ENCODE assay signal across 8 cellular contexts in genomic region chr6:30915591-30915946, GRCh38. TPM values are rescaled to one million over a fixed set of nuclear protein-coding genes. Genes with fewer than 3 reads are reported as not detected.
A peak's percentile ranks its signal among the peaks of the same experiment; 100 is the strongest.
DNase-seq lines count a peak whose midpoint lies in the region; ATAC-seq and TF ChIP-seq lines count a peak whose summit lies in the region.

No MANE protein-coding gene starts in this region.

- TF ChIP-seq CTCF in dorsolateral prefrontal cortex (IDR thresholded peaks at IDR 0.05 in 54 of 56, conservative IDR thresholded peaks at IDR 0.05 in 2 of 56; ENCODE audit: low read depth in 1 of 56, partially characterized antibody in 56 of 56) (peak; percentile 46 to 88 (median 75)), lower lobe of right lung (IDR thresholded peaks at IDR 0.05) (peak; percentile 59), transverse colon (IDR thresholded peaks at IDR 0.05) (peak; percentile 55 to 72 (median 56))

- DNase-seq in SIG-M5 treated with dmso at 0.1 percent for 504 hours (lab: John Stamatoyannopoulos, UW; ENCODE audit: unreplicated experiment) (peak; percentile 54), SIG-M5 (lab: John Stamatoyannopoulos, UW) (no peak), LoVo (ENCODE audit: low spot score) (peak; percentile 54), dorsolateral prefrontal cortex (peak in 2 of 10 donors; percentile 15 to 18), lower lobe of right lung (peak; percentile 46), transverse colon (no peak)

- WGBS in transverse colon (ENCODE audit: low coverage in 1 of 2), 2 donors: 33% methylated on average over 5 of the region's 5 CpGs; no CpG with 5 or more reads in 1 of the 2 donors

- intact Hi-C loops in dorsolateral prefrontal cortex (cut with DNase I) (loop anchor here (2.0 to 10.0 kb wide), 5 partner anchors 31 to 279 kb away; partner anchors contain the start of genes DDR1 (in 1 of the 2) and DHX16 (in 1 of the 2)), lower lobe of right lung (cut with DNase I) (loop anchor here (10.0 kb wide), 1 partner anchor 159 kb away; no protein-coding TSS in a partner anchor), transverse colon (cut with DNase I; ENCODE audit: low total_unique reads) (loop anchor here (5.0 kb wide), 1 partner anchor 152 kb away; no protein-coding TSS in a partner anchor)

- H3K27ac ChIP-seq in dorsolateral prefrontal cortex (peak overlapping the region; percentile 36 to 100 (median 96)), lower lobe of right lung (peak overlapping the region; percentile 92), transverse colon (peak overlapping the region; percentile 92 to 94 (median 94))

- no peak for TF ChIP-seq POLR2A in transverse colon (IDR thresholded peaks at IDR 0.05)

- peaks cover 43% of the 10 kb centered on the region for H3K4me1 ChIP-seq in lower lobe of right lung
- peaks cover 9 to 24% (median 17%) of the 10 kb centered on the region in 4 donors for H3K4me1 ChIP-seq in transverse colon

- H3K9me3 ChIP-seq in lower lobe of right lung: no peaks in the 10 kb centered on the region
- no peaks in the 10 kb centered on the region for H3K9me3 ChIP-seq in transverse colon

- TF ChIP-seq EP300 in transverse colon (IDR thresholded peaks at IDR 0.05; ENCODE audit: low read depth): no peak

- in situ Hi-C loops in transverse colon (cut with MboI; ENCODE audit: low pct_ligation_motif_present in 1 of 4, low pct_unique_long_range_greater_than_20kb in 1 of 4, low sequenced_read_pairs in 3 of 4): loop anchor here in 3 of 4 donors (5.0 to 10.0 kb wide), 2 partner anchors 159 to 162 kb away; no protein-coding TSS in a partner anchor

- peak overlapping the region in 32 of 59 donors; percentile 4 to 85 (median 74) for H3K4me3 ChIP-seq in dorsolateral prefrontal cortex
- peak overlapping the region; percentile 71 for H3K4me3 ChIP-seq in lower lobe of right lung
- H3K4me3 ChIP-seq in transverse colon: no peak overlapping the region

- peak; percentile 73 for ATAC-seq in SK-N-SH treated with all-trans-retinoic acid at 6 μM for 48 hours
- ATAC-seq in lower lobe of right lung: peak; percentile 21 to 62
- ATAC-seq in HG03354 (IDR thresholded peaks at IDR 0.05; ENCODE audit: poor library complexity, severe bottlenecking, unreplicated experiment): no peak

- H3K36me3 ChIP-seq in lower lobe of right lung (peaks cover 62% of the 10 kb centered on the region), transverse colon (peaks cover 0 to 15% (median 3%) of the 10 kb centered on the region in 4 donors)

- H3K27me3 ChIP-seq in dorsolateral prefrontal cortex (no peaks in the 10 kb centered on the region), lower lobe of right lung (ENCODE audit: low read depth) (no peaks in the 10 kb centered on the region), transverse colon (no peaks in the 10 kb centered on the region)

TF ChIP-seq in SK-N-SH treated with all-trans-retinoic acid at 6 μM for 48 hours, 23 proteins besides CTCF, POLR2A, EP300 and RAD21:
- no peak for TF ChIP-seq TOX (CRISPR knock-in tag; IDR thresholded peaks at IDR 0.05; ENCODE audit: borderline replicate concordance)

RNA-seq across cellular contexts. Expression of gene VARS2, which starts 1.5 kb away (rescaled TPM):
- 10 to 100 TPM; 27.9 to 82.8 (median 48.0) TPM for total RNA-seq in dorsolateral prefrontal cortex
- total RNA-seq in lower lobe of right lung: 33.0 TPM
- total RNA-seq in transverse colon: 10 to 100 TPM; 13.1 to 64.7 (median 25.8) TPM

RNA-seq across cellular contexts. Expression of gene GTF2H4, which starts 7.6 kb away (rescaled TPM):
- 100 to 1,000 TPM in 1 of 120 experiments, 10 to 100 TPM in 119; 24.7 to 107 (median 48.9) TPM for total RNA-seq in dorsolateral prefrontal cortex
- total RNA-seq in lower lobe of right lung: 37.1 TPM
- total RNA-seq in transverse colon: 10 to 100 TPM in 1 of 4 donors, 1 to 10 TPM in 3; 2.0 to 44.5 (median 6.8) TPM

RNA-seq across cellular contexts. Expression of gene SFTA2, which starts 16.4 kb away (rescaled TPM):
- total RNA-seq in dorsolateral prefrontal cortex: under 1 TPM in 7 of 120 experiments, not detected in 113; 0.39 to 0.85 (median 0.66) TPM
- 351 TPM for total RNA-seq in lower lobe of right lung
- total RNA-seq in transverse colon: not detected

RNA-seq across cellular contexts. Expression of gene MUCL3, which starts 25.2 kb away (rescaled TPM):
- total RNA-seq in dorsolateral prefrontal cortex: not detected
- total RNA-seq in lower lobe of right lung: 5.3 TPM
- under 1 TPM in 2 of 4 donors, not detected in 2; 0.16 to 0.41 TPM for total RNA-seq in transverse colon

RNA-seq across cellular contexts. Expression of gene DDR1, which starts 31.2 kb away (rescaled TPM):
- total RNA-seq in dorsolateral prefrontal cortex (100 to 1,000 TPM; 100 to 498 (median 195) TPM), lower lobe of right lung (80.9 TPM), transverse colon (100 to 1,000 TPM; 149 to 322 (median 230) TPM)

Comparison
In these comparisons a context has a peak if more than half of its experiments do, and no peak if none do; other contexts are left out.
1. DNase-seq: peak in SIG-M5 treated with dmso at 0.1 percent for 504 hours (single experiment), LoVo (single experiment) and lower lobe of right lung (single experiment); none in SIG-M5 (single experiment) and transverse colon (single experiment).
2. H3K4me3 ChIP-seq: peak in dorsolateral prefrontal cortex (32 of 59) and lower lobe of right lung (single experiment); none in transverse colon (0 of 4).
3. RNA of gene SFTA2, which starts 16.4 kb away (total RNA-seq): 351 TPM in lower lobe of right lung (single experiment); 0.39 to 0.85 TPM in dorsolateral prefrontal cortex and not detected in transverse colon; every median in the first group is over 100 times any median in the second.
4. Peak in every context shown above with its lines, with median percentiles within 50 percentile points of each other: H3K27ac ChIP-seq and CTCF ChIP-seq.